In the genomic region with DNA sequence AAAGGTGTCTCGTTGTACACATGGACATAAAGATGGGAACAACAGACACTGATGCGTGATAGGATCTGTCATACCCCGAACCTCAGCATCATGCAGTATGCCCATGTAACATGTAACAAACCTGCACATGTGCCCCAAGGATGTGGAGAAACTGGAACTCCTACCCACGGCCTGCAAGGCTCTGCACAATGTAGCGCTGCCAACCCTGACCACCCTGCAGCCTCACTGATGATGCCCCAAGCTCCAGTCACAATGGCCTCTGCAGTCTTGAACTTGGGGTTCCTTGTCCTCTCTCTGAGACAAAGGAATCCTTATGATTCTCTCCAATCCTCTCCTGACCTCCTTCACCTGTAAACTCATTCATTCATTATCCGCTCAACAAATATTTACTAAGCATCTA, we compare ENCODE assay signal across 26 cellular contexts. TPM values are rescaled to one million over a fixed set of nuclear protein-coding genes. Genes with fewer than 3 reads are reported as not detected.
"Had no signal": no experiment of that assay in that cellular context is flagged by ENCODE, and none has a peak within 500 bp of the region (broad histone marks: within the 10 kb centered on the region; RNA-seq: fewer than 3 reads in every experiment).

No MANE protein-coding gene starts in this region.

- H3K9me3 Mint-ChIP-seq: activated naive CD8-positive, alpha-beta T cell treated with anti-CD3 and anti-CD28 coated beads, Interleukin-2, amount 10 ng/mL, durations not matched to agents 7 days and 5 days had no signal

- H3K27ac Mint-ChIP-seq: activated CD8-positive, alpha-beta T cell treated with anti-CD3 and anti-CD28 coated beads, Interleukin-2, amount 10 ng/mL, durations not matched to agents 7 days and 5 days; activated naive CD8-positive, alpha-beta T cell treated with anti-CD3 and anti-CD28 coated beads, Interleukin-2, amount 10 ng/mL, durations not matched to agents 7 days and 5 days had no signal

- H3K36me3 Mint-ChIP-seq: activated naive CD8-positive, alpha-beta T cell treated with anti-CD3 and anti-CD28 coated beads, Interleukin-2, amount 10 ng/mL, durations not matched to agents 7 days and 5 days had no signal

- ATAC-seq: activated CD8-positive, alpha-beta T cell treated with anti-CD3 and anti-CD28 coated beads, Interleukin-2, amount 10 ng/mL, durations not matched to agents 7 days and 5 days; Panc1 had no signal

- H3K4me1 Mint-ChIP-seq: activated naive CD8-positive, alpha-beta T cell treated with anti-CD3 and anti-CD28 coated beads, Interleukin-2, amount 10 ng/mL, durations not matched to agents 7 days and 5 days had no signal

- DNase-seq: activated CD4-positive, alpha-beta T cell treated with anti-CD3 and anti-CD28 coated beads for 4 hours; activated CD8-positive, alpha-beta memory T cell treated with anti-CD3 and anti-CD28 coated beads, Interleukin-2, amount 50 U/mL, for 48 hours; activated CD8-positive, alpha-beta T cell treated with anti-CD3 and anti-CD28 coated beads, Interleukin-2, amount 10 ng/mL, durations not matched to agents 7 days and 5 days; activated naive CD4-positive, alpha-beta T cell treated with anti-CD3 and anti-CD28 coated beads, Interleukin-2, amount 50 U/mL, for 16 hours; activated naive CD8-positive, alpha-beta T cell treated with anti-CD3 and anti-CD28 coated beads, Interleukin-2, amount 10 ng/mL, durations not matched to agents 7 days and 5 days; activated T-cell treated with anti-CD3 and anti-CD28 coated beads, Interleukin-2, amount 50 U/mL, for 1 hour; anterior cingulate cortex; MG63; MV-4-11; NCI-H1092 treated with DMSO at 0.1 percent for 48 hours; NCI-H1417 treated with DMSO at 0.1 percent for 48 hours; NCI-H1694 treated with DMSO at 0.1 percent for 48 hours; NCI-H2029 treated with DMSO at 0.1 percent for 48 hours; NCI-H345; NCI-H510A; NCI-H526 treated with DMSO at 0.1 percent for 48 hours; NCI-H82; OCI-M1; Right ventricle myocardium superior; RPMI8226; SJCRH30; SK-N-SH; T-helper 1 cell had no signal

- H3K4me3 Mint-ChIP-seq: activated CD8-positive, alpha-beta T cell treated with anti-CD3 and anti-CD28 coated beads, Interleukin-2, amount 10 ng/mL, durations not matched to agents 7 days and 5 days; activated naive CD8-positive, alpha-beta T cell treated with anti-CD3 and anti-CD28 coated beads, Interleukin-2, amount 10 ng/mL, durations not matched to agents 7 days and 5 days had no signal

RNA-seq across cellular contexts. Expression of gene LMO1, which starts 14.2 kb away (rescaled TPM):
- total RNA-seq: activated CD8-positive, alpha-beta T cell treated with anti-CD3 and anti-CD28 coated beads, Interleukin-2, amount 10 ng/mL, durations not matched to agents 7 days and 5 days; activated naive CD8-positive, alpha-beta T cell treated with anti-CD3 and anti-CD28 coated beads, Interleukin-2, amount 10 ng/mL, durations not matched to agents 7 days and 5 days; breast epithelium; T-helper 2 cell treated with Interferon-gamma antibody and Interleukin-4, amounts not matched to agents 100 ng/mL and 5 ng/mL, for 36 hours had no signal
